ENCODE assay signal across 6 cellular contexts in the genomic region with DNA sequence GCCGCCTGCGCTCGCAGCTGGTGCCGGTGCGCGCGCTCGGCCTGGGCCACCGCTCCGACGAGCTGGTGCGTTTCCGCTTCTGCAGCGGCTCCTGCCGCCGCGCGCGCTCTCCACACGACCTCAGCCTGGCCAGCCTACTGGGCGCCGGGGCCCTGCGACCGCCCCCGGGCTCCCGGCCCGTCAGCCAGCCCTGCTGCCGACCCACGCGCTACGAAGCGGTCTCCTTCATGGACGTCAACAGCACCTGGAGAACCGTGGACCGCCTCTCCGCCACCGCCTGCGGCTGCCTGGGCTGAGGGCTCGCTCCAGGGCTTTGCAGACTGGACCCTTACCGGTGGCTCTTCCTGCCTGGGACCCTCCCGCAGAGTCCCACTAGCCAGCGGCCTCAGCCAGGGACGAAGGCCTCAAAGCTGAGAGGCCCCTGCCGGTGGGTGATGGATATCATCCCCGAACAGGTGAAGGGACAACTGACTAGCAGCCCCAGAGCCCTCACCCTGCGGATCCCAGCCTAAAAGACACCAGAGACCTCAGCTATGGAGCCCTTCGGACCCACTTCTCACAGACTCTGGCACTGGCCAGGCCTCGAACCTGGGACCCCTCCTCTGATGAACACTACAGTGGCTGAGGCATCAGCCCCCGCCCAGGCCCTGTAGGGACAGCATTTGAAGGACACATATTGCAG. TPM values are rescaled to one million over a fixed set of nuclear protein-coding genes. Genes with fewer than 3 reads are reported as not detected.
DNase-seq lines count a peak whose midpoint lies in the region; ATAC-seq lines count a peak whose summit lies in the region.

No MANE protein-coding gene starts in this region.

- H2AFZ ChIP-seq in mesenchymal stem cell (ENCODE audit: low read depth, low read length), result no peak overlapping the region

- no peak overlapping the region for H2BK120ac ChIP-seq in mesenchymal stem cell (ENCODE audit: low read depth, low read length)

- POLR2A ChIA-PET in CD8-positive, alpha-beta memory T cell (lab: Charles Lee), result no interaction called here

- CTCF ChIA-PET in CD8-positive, alpha-beta memory T cell (lab: Charles Lee), result interaction anchor here (3.3 to 4.4 kb wide), 2 partner anchors 10 to 171 kb away, joined by 45 to 46 read pairs; a partner anchor contains a TSS

- H3K9me3 ChIP-seq in HUES6 (ENCODE audit: control insufficient read depth, insufficient read depth, low read depth, low read length) (no peaks in the 10 kb centered on the region), adipocyte (ENCODE audit: control insufficient read depth, low read length) (no peaks in the 10 kb centered on the region), mesenchymal stem cell (ENCODE audit: control insufficient read depth, low read length) (no peaks in the 10 kb centered on the region)
- no peaks in the 10 kb centered on the region for H3K9me3 ChIP-seq in CD8-positive, alpha-beta memory T cell (ENCODE audit: low read length)

- no peak for ATAC-seq in HG03565 (IDR thresholded peaks at IDR 0.05; ENCODE audit: unreplicated experiment)

- WGBS in mesenchymal stem cell, result 9% methylated on average over 42 of the region's 49 CpGs

- DNase-seq in adipocyte (ENCODE audit: low read depth) (peak; percentile 52), mesenchymal stem cell (peak; percentile 56), superior temporal gyrus (ENCODE audit: extremely low spot score) (no peak)
- no peak for DNase-seq in CD8-positive, alpha-beta memory T cell

- peak overlapping the region in 2 of 7 donors; percentile 8 to 57 for H3K4me3 Mint-ChIP-seq in CD8-positive, alpha-beta memory T cell

- H3K79me1 ChIP-seq in mesenchymal stem cell (replicated peaks; ENCODE audit: low read length, poor library complexity, severe bottlenecking), result no peaks in the 10 kb centered on the region

- H3K9me3 Mint-ChIP-seq in CD8-positive, alpha-beta memory T cell, result no peaks in the 10 kb centered on the region

- H3K27me3 ChIP-seq in HUES6 (ENCODE audit: control insufficient read depth, insufficient read depth, low read length), result peaks cover 32% of the 10 kb centered on the region
- peaks cover 25% of the 10 kb centered on the region for H3K27me3 ChIP-seq in adipocyte (replicated peaks; ENCODE audit: control insufficient read depth, insufficient read depth, low read length)
- H3K27me3 ChIP-seq in mesenchymal stem cell (ENCODE audit: control insufficient read depth in 1 of 2, insufficient read depth in 1 of 2, low read length in 2 of 2), result peaks cover 13 to 57% of the 10 kb centered on the region in 2 experiments
- peaks cover 21% of the 10 kb centered on the region for H3K27me3 ChIP-seq in CD8-positive, alpha-beta memory T cell (ENCODE audit: insufficient read depth, low read length, poor library complexity, severe bottlenecking)

- H2AK5ac ChIP-seq in mesenchymal stem cell (ENCODE audit: low read length, severe bottlenecking), result no peak overlapping the region

- peak overlapping the region; percentile 51 for H3K4me2 ChIP-seq in mesenchymal stem cell (ENCODE audit: low read length, poor library complexity, severe bottlenecking)

- no peak overlapping the region for H4K91ac ChIP-seq in mesenchymal stem cell (ENCODE audit: low read length)

- no peak overlapping the region for H2BK15ac ChIP-seq in mesenchymal stem cell (ENCODE audit: low read depth, poor library complexity, severe bottlenecking)

- H3K27me3 Mint-ChIP-seq in CD8-positive, alpha-beta memory T cell, result peaks cover 25 to 29% of the 10 kb centered on the region in 2 donors

- H2BK5ac ChIP-seq in mesenchymal stem cell (ENCODE audit: low read depth, low read length, poor library complexity, severe bottlenecking), result no peak overlapping the region

- H2BK12ac ChIP-seq in mesenchymal stem cell (ENCODE audit: low read length in 2 of 2), result no peak overlapping the region

- H3K18ac ChIP-seq in mesenchymal stem cell (ENCODE audit: low read depth in 1 of 2, low read length in 2 of 2), result no peak overlapping the region

- H4K8ac ChIP-seq in mesenchymal stem cell (ENCODE audit: low read length), result no peak overlapping the region

- no peaks in the 10 kb centered on the region for H3K36me3 ChIP-seq in HUES6 (ENCODE audit: control insufficient read depth, insufficient read depth, low read length)
- H3K36me3 ChIP-seq in adipocyte (ENCODE audit: control insufficient read depth, insufficient read depth, low read length, severe bottlenecking), result no peaks in the 10 kb centered on the region
- peaks cover 0 to 5% of the 10 kb centered on the region in 2 experiments for H3K36me3 ChIP-seq in mesenchymal stem cell (ENCODE audit: control insufficient read depth in 1 of 2, insufficient read depth in 2 of 2, low read depth in 1 of 2, low read length in 2 of 2)
- no peaks in the 10 kb centered on the region for H3K36me3 ChIP-seq in CD8-positive, alpha-beta memory T cell (ENCODE audit: insufficient read depth, low read length)

- peak overlapping the region in 1 of 8 donors; percentile 29 for H3K27ac Mint-ChIP-seq in CD8-positive, alpha-beta memory T cell

- no peak overlapping the region for H3K27ac ChIP-seq in HUES6 (ENCODE audit: low read depth, low read length)
- peak overlapping the region; percentile 1 for H3K27ac ChIP-seq in mesenchymal stem cell (ENCODE audit: low read length, poor library complexity, severe bottlenecking)
- no peak overlapping the region for H3K27ac ChIP-seq in CD8-positive, alpha-beta memory T cell (ENCODE audit: low read depth, low read length)

- H3K4me1 ChIP-seq in HUES6 (ENCODE audit: control insufficient read depth, insufficient read depth, low read length), result peaks cover 37% of the 10 kb centered on the region
- H3K4me1 ChIP-seq in adipocyte (ENCODE audit: control insufficient read depth, insufficient read depth, low read length), result peaks cover 6% of the 10 kb centered on the region
- peaks cover 48% of the 10 kb centered on the region for H3K4me1 ChIP-seq in mesenchymal stem cell (ENCODE audit: control insufficient read depth, insufficient read depth, low read depth, low read length)
- no peaks in the 10 kb centered on the region for H3K4me1 ChIP-seq in CD8-positive, alpha-beta memory T cell (ENCODE audit: insufficient read depth, low read length)

- no peak overlapping the region for H3K14ac ChIP-seq in mesenchymal stem cell (ENCODE audit: low read length in 2 of 2)

- peaks cover 6 to 21% (median 13%) of the 10 kb centered on the region in 3 donors for H3K4me1 Mint-ChIP-seq in CD8-positive, alpha-beta memory T cell

- peak overlapping the region in 1 of 2 experiments; percentile 64 for H3K23ac ChIP-seq in mesenchymal stem cell (ENCODE audit: low read length in 2 of 2)

- H3K4me3 ChIP-seq in HUES6 (ENCODE audit: low read depth, low read length), result peak overlapping the region; percentile 57
- H3K4me3 ChIP-seq in adipocyte (ENCODE audit: low read length), result peak overlapping the region; percentile 61
- peak overlapping the region; percentile 46 to 66 for H3K4me3 ChIP-seq in mesenchymal stem cell (ENCODE audit: insufficient read depth in 1 of 2, low read depth in 1 of 2, low read length in 2 of 2)
- H3K4me3 ChIP-seq in CD8-positive, alpha-beta memory T cell (ENCODE audit: low read length), result no peak overlapping the region

- H3K36me3 Mint-ChIP-seq in CD8-positive, alpha-beta memory T cell, result peaks cover 0 to 2% (median 2%) of the 10 kb centered on the region in 3 donors

- H3K9ac ChIP-seq in HUES6 (ENCODE audit: low read length) (no peak overlapping the region), adipocyte (ENCODE audit: low read length) (no peak overlapping the region), mesenchymal stem cell (ENCODE audit: low read length) (no peak overlapping the region)

- H3K4ac ChIP-seq in mesenchymal stem cell (ENCODE audit: low read depth in 1 of 2, low read length in 2 of 2), result no peak overlapping the region

RNA-seq across cellular contexts. Expression of a gene that starts 3.0 kb away (rescaled TPM):
- polyA plus RNA-seq in mesenchymal stem cell (2013, experiment 1 of 2), result 0.10 TPM
- 0.14 TPM for polyA plus RNA-seq in mesenchymal stem cell (2013, experiment 2 of 2)
- total RNA-seq in CD8-positive, alpha-beta memory T cell, result under 1 TPM; 0.22 to 0.49 TPM
- not detected for polyA plus RNA-seq in CD8-positive, alpha-beta memory T cell

RNA-seq across cellular contexts. Expression of a gene that starts 10.1 kb away (rescaled TPM):
- polyA plus RNA-seq in mesenchymal stem cell (2013, experiment 1 of 2), result 14.7 TPM
- 13.5 TPM for polyA plus RNA-seq in mesenchymal stem cell (2013, experiment 2 of 2)
- 10 to 100 TPM; 28.9 to 32.1 TPM for total RNA-seq in CD8-positive, alpha-beta memory T cell
- 16.0 TPM for polyA plus RNA-seq in CD8-positive, alpha-beta memory T cell

RNA-seq across cellular contexts. Expression of a gene that starts 33.2 kb away (rescaled TPM):
- 8.8 TPM for polyA plus RNA-seq in mesenchymal stem cell (2013, experiment 1 of 2)
- 9.0 TPM for polyA plus RNA-seq in mesenchymal stem cell (2013, experiment 2 of 2)
- total RNA-seq in CD8-positive, alpha-beta memory T cell, result 10 to 100 TPM; 85.8 to 94.7 TPM
- polyA plus RNA-seq in CD8-positive, alpha-beta memory T cell, result 32.9 TPM

RNA-seq across cellular contexts. Expression of a gene that starts 38.1 kb away (rescaled TPM):
- polyA plus RNA-seq in mesenchymal stem cell (2013, experiment 1 of 2), result 60.5 TPM
- polyA plus RNA-seq in mesenchymal stem cell (2013, experiment 2 of 2), result 64.4 TPM
- total RNA-seq in CD8-positive, alpha-beta memory T cell, result 100 to 1,000 TPM; 184 to 205 TPM
- polyA plus RNA-seq in CD8-positive, alpha-beta memory T cell, result 190 TPM

RNA-seq across cellular contexts. Expression of a gene that starts 42.4 kb away (rescaled TPM):
- polyA plus RNA-seq in mesenchymal stem cell (2013, experiment 1 of 2), result 37.4 TPM
- 35.8 TPM for polyA plus RNA-seq in mesenchymal stem cell (2013, experiment 2 of 2)
- total RNA-seq in CD8-positive, alpha-beta memory T cell, result 10 to 100 TPM; 39.7 to 41.7 TPM
- 1.9 TPM for polyA plus RNA-seq in CD8-positive, alpha-beta memory T cell

Comparison
In these comparisons a context has a peak if more than half of its experiments do, and no peak if none do; other contexts are left out.
1. DNase-seq: peak in adipocyte (single experiment) and mesenchymal stem cell (single experiment); none in CD8-positive, alpha-beta memory T cell (0 of 5) and superior temporal gyrus (single experiment).